ENCODE assay signal across 20 cellular contexts in genomic region chrX:44234541-44234940, GRCh38.
"Had no signal": no experiment of that assay in that cellular context is flagged by ENCODE, and none has a peak within 500 bp of the region (broad histone marks: within the 10 kb centered on the region; RNA-seq: fewer than 3 reads in every experiment).

No MANE protein-coding gene starts in this region.

- H3K27ac ChIP-seq: SJSA1, SK-N-MC had no signal

- H3K9me3 ChIP-seq: SJSA1 had no signal

- H3K4me1 ChIP-seq: SJSA1 had no signal

- DNase-seq: IMR-90, Karpas-422, KG1, MM.1S, NCI-H1092 treated with DMSO at 0.1 percent for 48 hours, NCI-H1436, NCI-H187, NCI-H2029, NCI-H2081 treated with DMSO at 0.1 percent for 48 hours, NCI-H2171, NCI-H226, NCI-H510A, NCI-H524 treated with DMSO at 0.1 percent for 48 hours, NCI-H69, NCI-H774, Right ventricle myocardium superior, RPMI8226, SIG-M5 had no signal

- H3K36me3 ChIP-seq: SJSA1 had no signal

- H3K27me3 ChIP-seq: SJSA1 had no signal

- H3K4me3 ChIP-seq: SJSA1, SK-N-MC had no signal
